1 cellular context compared by ENCODE assay signal in the genomic region with DNA sequence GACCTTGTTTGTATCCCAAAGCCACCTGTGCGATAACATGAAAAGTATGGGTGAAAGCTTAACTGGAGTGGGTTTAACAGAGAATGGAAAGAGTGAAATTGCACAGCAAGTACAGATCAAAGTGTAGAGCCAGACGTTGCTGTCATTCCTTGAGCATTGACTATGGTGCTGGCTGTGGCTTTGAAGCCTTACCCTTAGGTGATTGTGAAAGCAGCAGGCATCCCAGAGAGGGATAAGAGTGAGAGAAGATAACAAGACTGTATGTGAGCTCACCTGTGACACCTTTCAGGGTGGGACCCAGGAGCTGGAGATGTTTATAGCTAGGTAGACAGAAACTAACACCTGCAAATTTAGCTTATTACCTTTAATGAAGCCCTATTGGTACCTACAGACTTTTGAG.
A peak's percentile ranks its signal among the peaks of the same experiment; 100 is the strongest.
TF ChIP-seq lines count a peak whose summit lies in the region.

No MANE protein-coding gene starts in this region.

TF ChIP-seq in K562, 482 proteins besides CTCF, POLR2A, EP300 and RAD21:
- TF ChIP-seq CBX1 (IDR thresholded peaks at IDR 0.05; ENCODE audit: low read depth) (no peak), CTBP1 (IDR thresholded peaks at IDR 0.05; ENCODE audit: borderline replicate concordance) (0 out of 2 replicates have a peak, but pooled peaks have one; percentile 18)
